In the genomic region with DNA sequence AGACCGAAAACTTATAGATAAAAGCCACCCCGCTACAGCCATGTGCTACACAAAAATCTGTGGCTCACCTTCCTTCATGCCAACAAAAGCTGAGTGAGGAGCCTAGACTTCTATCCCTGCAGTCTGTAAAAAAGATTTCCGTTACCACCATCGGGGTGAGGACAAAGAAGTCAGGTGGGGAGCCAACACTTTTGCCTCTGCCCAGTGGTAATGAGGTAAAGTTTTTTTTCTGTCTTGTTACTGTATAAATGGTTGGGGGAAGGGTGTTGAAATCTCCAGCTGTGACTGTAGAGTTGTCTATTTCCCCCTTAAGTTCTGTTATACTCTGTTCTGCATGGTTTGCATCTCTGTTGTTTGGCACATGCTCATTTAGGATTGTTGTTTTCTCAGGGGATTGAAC, we compare ENCODE assay signal across 20 cellular contexts.
DNase-seq lines count a peak whose midpoint lies in the region; ATAC-seq, FAIRE-seq and TF ChIP-seq lines count a peak whose summit lies in the region.
"Had no signal": no experiment of that assay in that cellular context is flagged by ENCODE, and none has a peak within 500 bp of the region (broad histone marks: within the 10 kb centered on the region; RNA-seq: fewer than 3 reads in every experiment).

No MANE protein-coding gene starts in this region.

- H3K36me3 ChIP-seq in DND-41 (ENCODE audit: insufficient read depth, low read length) (no peaks in the 10 kb centered on the region), HUES48 (ENCODE audit: control insufficient read depth, insufficient read depth, low read length) (no peaks in the 10 kb centered on the region), H1 (ENCODE audit: control insufficient read depth in 2 of 4, insufficient read depth in 4 of 4, low read length in 3 of 4) (no peaks in the 10 kb centered on the region), mesendoderm (ENCODE audit: control insufficient read depth, insufficient read depth, low read length) (no peaks in the 10 kb centered on the region), uterus (no peaks in the 10 kb centered on the region)
- H3K36me3 ChIP-seq: BE2C, SJSA1 had no signal

- H3K27ac ChIP-seq in DND-41 (ENCODE audit: low read length) (no peak overlapping the region), HUES48 (ENCODE audit: low read depth, low read length) (peak overlapping the region; percentile 24), H1 (ENCODE audit: low read depth, low read length) (no peak overlapping the region), mesendoderm (ENCODE audit: low read depth, low read length) (no peak overlapping the region), uterus (no peak overlapping the region)
- H3K27ac ChIP-seq: GM23248, HL-60, SJSA1 had no signal

- TF ChIP-seq POLR2A in H1 (IDR thresholded peaks at IDR 0.05; ENCODE audit: control extremely low read depth in 1 of 2, low read depth in 2 of 2, low read length in 2 of 2) = no peak
- no peak for TF ChIP-seq POLR2A in uterus (IDR thresholded peaks at IDR 0.05)

- POLR2A ChIA-PET in H1 (lab: Charles Lee; ENCODE audit: partially characterized antibody) = interaction anchor here (0.7 kb wide), 1 partner anchor 807 kb away, joined by 4 read pairs; no protein-coding TSS in a partner anchor

- H3K79me1 ChIP-seq in H1 (ENCODE audit: low read depth, low read length) (no peaks in the 10 kb centered on the region), mesendoderm (ENCODE audit: low read length) (no peaks in the 10 kb centered on the region)

- H2AK5ac ChIP-seq in H1 (ENCODE audit: low read depth, low read length) = no peak overlapping the region
- no peak overlapping the region for H2AK5ac ChIP-seq in mesendoderm (ENCODE audit: low read length)

- H3K4me2 ChIP-seq in DND-41 (ENCODE audit: insufficient read depth, low read length) (no peak overlapping the region), H1 (ENCODE audit: insufficient read depth in 1 of 2, low read depth in 2 of 2, low read length in 2 of 2) (peak overlapping the region in 1 of 2 experiments; percentile 16; a peak in 2 of 4 replicates), mesendoderm (ENCODE audit: low read length) (no peak overlapping the region)

- H3K9me3 ChIP-seq in DND-41 (ENCODE audit: insufficient read depth, low read length, severe bottlenecking) (peaks cover 4% of the 10 kb centered on the region), HUES48 (ENCODE audit: control insufficient read depth, insufficient read depth, low read length) (no peaks in the 10 kb centered on the region), H1 (ENCODE audit: insufficient read depth in 2 of 2, low read depth in 1 of 2, low read length in 1 of 2) (no peaks in the 10 kb centered on the region), uterus (peaks cover 0 to 2% of the 10 kb centered on the region in 2 donors)
- H3K9me3 ChIP-seq: BE2C, Caco-2 had no signal

- intact Hi-C loops in uterus (cut with DNase I; ENCODE audit: low total_unique reads) = no loop called here

- H3K4me1 ChIP-seq in DND-41 (ENCODE audit: insufficient read depth, low read length) (peaks cover 6% of the 10 kb centered on the region; the same call in 1 of the 2 replicates), HUES48 (ENCODE audit: control insufficient read depth, insufficient read depth, low read length) (peaks cover 10% of the 10 kb centered on the region; the same call in 1 of the 2 replicates), H1 (replicated peaks in 1 of 4; ENCODE audit: control insufficient read depth in 3 of 4, insufficient read depth in 4 of 4, low read length in 3 of 4) (peaks cover 0 to 4% (median 2%) of the 10 kb centered on the region in 4 experiments; a peak in 3 of 7 replicates), mesendoderm (ENCODE audit: control insufficient read depth, low read depth, low read length) (no peaks in the 10 kb centered on the region), uterus (no peaks in the 10 kb centered on the region)
- H3K4me1 ChIP-seq: BE2C, Caco-2, SJSA1 had no signal

- H4K20me1 ChIP-seq in DND-41 (ENCODE audit: insufficient read depth, low read length) = no peaks in the 10 kb centered on the region
- H4K20me1 ChIP-seq in H1 (replicated peaks in 1 of 2; ENCODE audit: control insufficient read depth in 1 of 2, insufficient read depth in 2 of 2, low read length in 2 of 2) = no peaks in the 10 kb centered on the region

- ATAC-seq in DND-41 (ENCODE audit: insufficient read depth, low read depth) = peak; percentile 64
- no peak for ATAC-seq in HG02642 (IDR thresholded peaks at IDR 0.05; ENCODE audit: poor library complexity, unreplicated experiment)
- ATAC-seq: K562 had no signal

- H4K91ac ChIP-seq in H1 (replicated peaks; ENCODE audit: insufficient read length, low read length) = no peak overlapping the region

- H2AFZ ChIP-seq in DND-41 (ENCODE audit: low read depth, low read length) (no peak overlapping the region), H1 (ENCODE audit: low read length) (peak overlapping the region; percentile 5; the same call in 1 of the 2 replicates)
- H2AFZ ChIP-seq: GM23248 had no signal

- H3K79me2 ChIP-seq in DND-41 (ENCODE audit: insufficient read depth, low read length) = no peaks in the 10 kb centered on the region
- H3K79me2 ChIP-seq in H1 (ENCODE audit: control insufficient read depth in 1 of 2, insufficient read depth in 2 of 2, low read length in 2 of 2) = no peaks in the 10 kb centered on the region
- H3K79me2 ChIP-seq in mesendoderm (ENCODE audit: control insufficient read depth, insufficient read depth, low read length) = no peaks in the 10 kb centered on the region

- H3K4ac ChIP-seq in H1 (replicated peaks; ENCODE audit: insufficient read length, low read depth, low read length) (no peak overlapping the region), mesendoderm (ENCODE audit: low read depth, low read length) (no peak overlapping the region)

- TF ChIP-seq RAD21 in H1 (IDR thresholded peaks at IDR 0.05 in 1 of 2, conservative IDR thresholded peaks at IDR 0.05 in 1 of 2; ENCODE audit: low read depth in 2 of 2, low read length in 2 of 2) = 0 out of 4 replicates have a peak, but pooled peaks of 1 of the 2 experiments have one; percentile 1

- no peak overlapping the region for H2BK20ac ChIP-seq in H1 (ENCODE audit: low read length)

- H3K14ac ChIP-seq in H1 (ENCODE audit: insufficient read length) = no peak overlapping the region

- 41% methylated on average over 3 of the region's 4 CpGs; no CpG with 5 or more reads in 1 of the 2 experiments for WGBS in H1 (ENCODE audit: extremely low coverage in 1 of 2, insufficient coverage in 1 of 2, insufficient read length in 1 of 2, insufficient replicate concordance in 2 of 2, low coverage in 1 of 2, low lambda C conversion rate in 2 of 2, missing lambda C conversion rate in 1 of 2), 2 experiments
- no CpG with 5 or more reads among the region's 4 CpGs for WGBS in mesendoderm (ENCODE audit: extremely low coverage, insufficient coverage, low lambda C conversion rate)

- FAIRE-seq in H1 (lab: Jason Lieb, UNC) = peak; percentile 48
- FAIRE-seq: GM12891, GM18507, K562 had no signal

- no peak overlapping the region for H2BK12ac ChIP-seq in H1 (ENCODE audit: low read depth, low read length)

- H3K4me3 ChIP-seq in DND-41 (ENCODE audit: low read depth in 1 of 2, low read length in 2 of 2) (no peak overlapping the region), HUES48 (ENCODE audit: low read depth, low read length) (no peak overlapping the region), H1 (ENCODE audit: extremely low read depth in 1 of 4, insufficient read depth in 2 of 4, low read depth in 3 of 4, low read length in 4 of 4) (no peak overlapping the region), mesendoderm (ENCODE audit: low read length) (no peak overlapping the region), uterus (no peak overlapping the region)
- H3K4me3 ChIP-seq: GM23248, K562, SJSA1 had no signal

- H2BK120ac ChIP-seq in H1 (replicated peaks; ENCODE audit: low read depth, low read length) = no peak overlapping the region
- H2BK120ac ChIP-seq in mesendoderm (ENCODE audit: low read depth, low read length) = no peak overlapping the region

- no peak overlapping the region for H2BK15ac ChIP-seq in H1 (ENCODE audit: low read length)
- H2BK15ac ChIP-seq in mesendoderm (replicated peaks; ENCODE audit: low read depth) = no peak overlapping the region

- no peak for TF ChIP-seq EP300 in H1 (IDR thresholded peaks at IDR 0.05; ENCODE audit: borderline replicate concordance in 1 of 2, low read depth in 2 of 2, low read length in 2 of 2)

- H4K8ac ChIP-seq in H1 (ENCODE audit: extremely low read depth, insufficient read depth, low read length) (no peak overlapping the region), mesendoderm (ENCODE audit: low read depth, low read length) (no peak overlapping the region)

- H3K27me3 ChIP-seq in DND-41 (ENCODE audit: insufficient read depth, low read length, poor library complexity) (no peaks in the 10 kb centered on the region), HUES48 (ENCODE audit: control insufficient read depth, insufficient read depth, low read length) (no peaks in the 10 kb centered on the region), H1 (replicated peaks in 1 of 4; ENCODE audit: control insufficient read depth in 3 of 4, extremely low read depth in 1 of 4, insufficient read depth in 3 of 4, low read length in 3 of 4) (no peaks in the 10 kb centered on the region), mesendoderm (ENCODE audit: insufficient read depth, low read length, poor library complexity) (no peaks in the 10 kb centered on the region), uterus (no peaks in the 10 kb centered on the region)
- H3K27me3 ChIP-seq: BE2C, SJSA1 had no signal

- H3K56ac ChIP-seq in H1 (replicated peaks; ENCODE audit: insufficient read length, low read depth, low read length) (no peak overlapping the region), mesendoderm (ENCODE audit: low read length) (no peak overlapping the region)

- no peak for DNase-seq in DND-41
- DNase-seq in H1 (ENCODE audit: low read depth in 1 of 2, low spot score in 2 of 2) = no peak
- DNase-seq in mesendoderm = peak; percentile 26
- no peak for DNase-seq in uterus
- DNase-seq in HK-2 (ENCODE audit: unreplicated experiment) = no peak
- no peak for DNase-seq in HUDEP-2 (lab: John Stamatoyannopoulos, UW; ENCODE audit: unreplicated experiment in 76 of 76)
- DNase-seq: BE2C; Caco-2; CD4-positive, alpha-beta T cell; GM23248; NCI-H1694 treated with DMSO at 0.1 percent for 48 hours; NCI-H510A treated with DMSO at 0.1 percent for 48 hours; NCI-H82 had no signal

- H4K5ac ChIP-seq in H1 (ENCODE audit: insufficient read length, low read depth, low read length) (no peak overlapping the region), mesendoderm (ENCODE audit: low read length) (no peak overlapping the region)

- no peaks in the 10 kb centered on the region for H3K23me2 ChIP-seq in H1 (ENCODE audit: low read depth, low read length)

- H2BK5ac ChIP-seq in H1 (ENCODE audit: low read depth, low read length) (no peak overlapping the region), mesendoderm (ENCODE audit: low read length) (no peak overlapping the region)

- TF ChIP-seq CTCF in DND-41 (IDR thresholded peaks at IDR 0.05; ENCODE audit: borderline replicate concordance, extremely low read depth, low read length, poor library complexity, severe bottlenecking) (no peak), H1 (IDR thresholded peaks at IDR 0.05; ENCODE audit: control extremely low read depth in 1 of 3, insufficient read depth in 1 of 3, low read depth in 1 of 3, low read length in 3 of 3) (no peak), uterus (IDR thresholded peaks at IDR 0.05) (no peak)

- no peak overlapping the region for H3K23ac ChIP-seq in H1 (ENCODE audit: insufficient read length)
- H3K23ac ChIP-seq in mesendoderm (ENCODE audit: low read length) = no peak overlapping the region

- H3K9ac ChIP-seq in DND-41 (ENCODE audit: low read depth, low read length) (no peak overlapping the region), HUES48 (ENCODE audit: low read depth, low read length) (no peak overlapping the region), H1 (replicated peaks in 1 of 4; ENCODE audit: extremely low read depth in 1 of 4, low read depth in 3 of 4, low read length in 3 of 4) (no peak overlapping the region), mesendoderm (ENCODE audit: low read length) (no peak overlapping the region)
- H3K9ac ChIP-seq: GM23248 had no signal

- CTCF ChIA-PET in H1 (lab: Charles Lee; ENCODE audit: partially characterized antibody) = no interaction called here

- H3K18ac ChIP-seq in H1 (ENCODE audit: extremely low read depth, low read length) = no peak overlapping the region
- H3K18ac ChIP-seq in mesendoderm (ENCODE audit: low read length) = no peak overlapping the region
